20 cellular contexts compared by ENCODE assay signal in genomic region chr13:113886561-113887112, GRCh38. TPM values are rescaled to one million over a fixed set of nuclear protein-coding genes. Genes with fewer than 3 reads are reported as not detected.
A peak's percentile ranks its signal among the peaks of the same experiment; 100 is the strongest.
DNase-seq lines count a peak whose midpoint lies in the region; TF ChIP-seq lines count a peak whose summit lies in the region.
"Had no signal": no experiment of that assay in that cellular context is flagged by ENCODE, and none has a peak within 500 bp of the region (broad histone marks: within the 10 kb centered on the region; RNA-seq: fewer than 3 reads in every experiment).

No MANE protein-coding gene starts in this region.

- no peaks in the 10 kb centered on the region for H4K20me1 ChIP-seq in OCI-LY7 (ENCODE audit: insufficient read depth, low read length)
- H4K20me1 ChIP-seq: BLaER1 had no signal

- H3K4me3 Mint-ChIP-seq in activated CD4-positive, alpha-beta T cell treated with anti-CD3 and anti-CD28 coated beads, Interleukin-2, amount 10 ng/mL, durations not matched to agents 24 days and 14 days, result no peak overlapping the region
- H3K4me3 Mint-ChIP-seq in activated CD4-positive, alpha-beta T cell treated with anti-CD3 and anti-CD28 coated beads, Interleukin-2, amount 10 ng/mL, durations not matched to agents 7 days and 5 days, result no peak overlapping the region
- no peak overlapping the region for H3K4me3 Mint-ChIP-seq in MCF 10A (ENCODE audit: unreplicated experiment)
- H3K4me3 Mint-ChIP-seq: HFFc6 had no signal

- no peaks in the 10 kb centered on the region for H3K9me3 ChIP-seq in HEK293 (ENCODE audit: control insufficient read depth, insufficient read depth, low read depth, low read length)
- no peaks in the 10 kb centered on the region for H3K9me3 ChIP-seq in OCI-LY7 (ENCODE audit: low read length)
- H3K9me3 ChIP-seq: A549 had no signal

- BruUV-seq in OCI-LY7 (replicated peaks; lab: Mats Ljungman, UMichigan) (no TSS peak), MCF 10A (replicated peaks; lab: Mats Ljungman, UMichigan) (no TSS peak)

- CTCF ChIA-PET in activated CD4-positive, alpha-beta T cell treated with anti-CD3 and anti-CD28 coated beads, Interleukin-2, amount 10 ng/mL, durations not matched to agents 7 days and 5 days (lab: Charles Lee), result interaction anchor here (1.1 kb wide), 1 partner anchor 8 kb away, joined by 3 read pairs; no protein-coding TSS in a partner anchor
- CTCF ChIA-PET in HEK293 (lab: Yijun Ruan, JAX), result interaction anchor here (0.7 kb wide), 1 partner anchor 292 kb away, joined by 3 read pairs; no protein-coding TSS in a partner anchor
- CTCF ChIA-PET in OCI-LY7 (lab: Charles Lee; ENCODE audit: unreplicated experiment), result no interaction called here
- CTCF ChIA-PET in MCF 10A (lab: Yijun Ruan, JAX), result no interaction called here

- no peak overlapping the region for H3K4me2 ChIP-seq in OCI-LY7 (ENCODE audit: low read length)
- H3K4me2 ChIP-seq: A549, BLaER1 had no signal

- peaks cover 23% of the 10 kb centered on the region for H3K27me3 Mint-ChIP-seq in activated CD4-positive, alpha-beta T cell treated with anti-CD3 and anti-CD28 coated beads, Interleukin-2, amount 10 ng/mL, durations not matched to agents 24 days and 14 days
- H3K27me3 Mint-ChIP-seq in activated CD4-positive, alpha-beta T cell treated with anti-CD3 and anti-CD28 coated beads, Interleukin-2, amount 10 ng/mL, durations not matched to agents 7 days and 5 days, result peaks cover 21% of the 10 kb centered on the region
- H3K27me3 Mint-ChIP-seq in MCF 10A (ENCODE audit: insufficient read depth, unreplicated experiment), result no peaks in the 10 kb centered on the region

- H3K36me3 Mint-ChIP-seq in activated CD4-positive, alpha-beta T cell treated with anti-CD3 and anti-CD28 coated beads, Interleukin-2, amount 10 ng/mL, durations not matched to agents 24 days and 14 days (ENCODE audit: low read depth), result no peaks in the 10 kb centered on the region
- no peaks in the 10 kb centered on the region for H3K36me3 Mint-ChIP-seq in activated CD4-positive, alpha-beta T cell treated with anti-CD3 and anti-CD28 coated beads, Interleukin-2, amount 10 ng/mL, durations not matched to agents 7 days and 5 days (ENCODE audit: low read depth)
- no peaks in the 10 kb centered on the region for H3K36me3 Mint-ChIP-seq in MCF 10A (ENCODE audit: insufficient read depth, unreplicated experiment)

- H3K9me3 Mint-ChIP-seq in activated CD4-positive, alpha-beta T cell treated with anti-CD3 and anti-CD28 coated beads, Interleukin-2, amount 10 ng/mL, durations not matched to agents 24 days and 14 days, result no peaks in the 10 kb centered on the region
- H3K9me3 Mint-ChIP-seq in activated CD4-positive, alpha-beta T cell treated with anti-CD3 and anti-CD28 coated beads, Interleukin-2, amount 10 ng/mL, durations not matched to agents 7 days and 5 days, result no peaks in the 10 kb centered on the region
- no peaks in the 10 kb centered on the region for H3K9me3 Mint-ChIP-seq in MCF 10A (ENCODE audit: unreplicated experiment)
- H3K9me3 Mint-ChIP-seq: HFFc6 had no signal

- TF ChIP-seq CTCF in HEK293 (tag by site-specific recombination; IDR thresholded peaks at IDR 0.05) (no peak), OCI-LY7 (conservative IDR thresholded peaks at IDR 0.05; ENCODE audit: low read length) (no peak), MCF 10A (IDR thresholded peaks at IDR 0.05; ENCODE audit: unreplicated experiment) (no peak)

- H3K27ac Mint-ChIP-seq in activated CD4-positive, alpha-beta T cell treated with anti-CD3 and anti-CD28 coated beads, Interleukin-2, amount 10 ng/mL, durations not matched to agents 24 days and 14 days, result no peak overlapping the region
- H3K27ac Mint-ChIP-seq in activated CD4-positive, alpha-beta T cell treated with anti-CD3 and anti-CD28 coated beads, Interleukin-2, amount 10 ng/mL, durations not matched to agents 7 days and 5 days, result no peak overlapping the region
- H3K27ac Mint-ChIP-seq in MCF 10A (ENCODE audit: low read depth, unreplicated experiment), result no peak overlapping the region
- H3K27ac Mint-ChIP-seq: HFFc6 had no signal

- H3K27ac ChIP-seq in HEK293 (ENCODE audit: extremely low read depth, low read depth, low read length), result no peak overlapping the region
- H3K27ac ChIP-seq in OCI-LY7 (ENCODE audit: low read depth, low read length, poor library complexity, severe bottlenecking), result no peak overlapping the region
- H3K27ac ChIP-seq: A549, BLaER1 had no signal

- POLR2A ChIA-PET in activated CD4-positive, alpha-beta T cell treated with anti-CD3 and anti-CD28 coated beads, Interleukin-2, amount 10 ng/mL, durations not matched to agents 7 days and 5 days (lab: Charles Lee), result no interaction called here
- POLR2A ChIA-PET in HEK293 (lab: Yijun Ruan, JAX), result interaction anchor here (0.9 kb wide), 1 partner anchor 70 kb away, joined by 4 read pairs; no protein-coding TSS in a partner anchor
- POLR2A ChIA-PET in OCI-LY7 (lab: Charles Lee), result no interaction called here
- POLR2A ChIA-PET in MCF 10A (lab: Yijun Ruan, JAX), result no interaction called here

- no peak overlapping the region for H2AFZ ChIP-seq in OCI-LY7 (ENCODE audit: low read length)

- H3K4me1 ChIP-seq in HEK293 (ENCODE audit: control insufficient read depth, insufficient read depth, low read length), result no peaks in the 10 kb centered on the region
- peaks cover 2% of the 10 kb centered on the region for H3K4me1 ChIP-seq in OCI-LY7 (ENCODE audit: insufficient read depth, low read length, poor library complexity, severe bottlenecking)
- H3K4me1 ChIP-seq: A549 had no signal

- intact Hi-C loops in activated CD4-positive, alpha-beta T cell treated with anti-CD3 and anti-CD28 coated beads, Interleukin-2, amount 10 ng/mL, durations not matched to agents 24 days and 14 days (cut with micrococcal nuclease), result no loop called here
- intact Hi-C loops in OCI-LY7 (cut with micrococcal nuclease; ENCODE audit: unreplicated experiment) (no loop called here), MCF 10A (cut with micrococcal nuclease) (no loop called here)

- H3K79me2 ChIP-seq in OCI-LY7 (ENCODE audit: insufficient read depth, low read depth, low read length), result no peaks in the 10 kb centered on the region

- no peaks in the 10 kb centered on the region for H3K4me1 Mint-ChIP-seq in activated CD4-positive, alpha-beta T cell treated with anti-CD3 and anti-CD28 coated beads, Interleukin-2, amount 10 ng/mL, durations not matched to agents 24 days and 14 days
- peaks cover 14% of the 10 kb centered on the region for H3K4me1 Mint-ChIP-seq in activated CD4-positive, alpha-beta T cell treated with anti-CD3 and anti-CD28 coated beads, Interleukin-2, amount 10 ng/mL, durations not matched to agents 7 days and 5 days
- peaks cover 6% of the 10 kb centered on the region for H3K4me1 Mint-ChIP-seq in MCF 10A (ENCODE audit: insufficient read depth, unreplicated experiment)

- no peaks in the 10 kb centered on the region for H3K36me3 ChIP-seq in HEK293 (ENCODE audit: control insufficient read depth in 2 of 2, insufficient read depth in 1 of 2, low read length in 2 of 2)
- no peaks in the 10 kb centered on the region for H3K36me3 ChIP-seq in OCI-LY7 (ENCODE audit: insufficient read depth, low read length)
- H3K36me3 ChIP-seq: BLaER1 had no signal

- no peaks in the 10 kb centered on the region for H3K9me2 ChIP-seq in OCI-LY7 (ENCODE audit: insufficient read depth, low read length)

- no peak overlapping the region for H3K4me3 ChIP-seq in HEK293 (ENCODE audit: low read depth, low read length)
- H3K4me3 ChIP-seq in OCI-LY7 (ENCODE audit: low read depth, low read length, poor library complexity, severe bottlenecking), result no peak overlapping the region
- H3K4me3 ChIP-seq: A549, BLaER1 had no signal

- DNase-seq in activated CD4-positive, alpha-beta T cell treated with anti-CD3 and anti-CD28 coated beads, Interleukin-2, amount 10 ng/mL, durations not matched to agents 24 days and 14 days, result peak; percentile 48
- no peak for DNase-seq in activated CD4-positive, alpha-beta T cell treated with anti-CD3 and anti-CD28 coated beads, Interleukin-2, amount 10 ng/mL, durations not matched to agents 7 days and 5 days
- DNase-seq in NCI-H345 (lab: John Stamatoyannopoulos, UW) (peak; percentile 55), mesenteric fat pad (ENCODE audit: low spot score) (peak; percentile 59), OCI-LY7 (ENCODE audit: low spot score) (no peak), C1 segment of cervical spinal cord (lab: John Stamatoyannopoulos, UW) (no peak), MCF 10A (ENCODE audit: unreplicated experiment) (no peak)
- DNase-seq: DMS79 treated with DMSO at 0.1 percent for 48 hours, HFFc6, KBM-7, MV-4-11, NCI-H1436 treated with DMSO at 0.1 percent for 48 hours, NCI-H2081, NCI-H446 treated with DMSO at 0.1 percent for 48 hours, NCI-H82, SIG-M5, T-helper 1 cell had no signal

TF ChIP-seq in HEK293, 187 proteins besides CTCF, POLR2A, EP300 and RAD21:
- TF ChIP-seq ZIC2 (tag by site-specific recombination; IDR thresholded peaks at IDR 0.05) (peak; percentile 64), ZNF677 (tag by site-specific recombination; IDR thresholded peaks at IDR 0.05) (no peak)

RNA-seq across cellular contexts. Expression of gene GAS6, which starts 22.8 kb away (rescaled TPM):
- total RNA-seq in activated CD4-positive, alpha-beta T cell treated with anti-CD3 and anti-CD28 coated beads, Interleukin-2, amount 10 ng/mL, durations not matched to agents 24 days and 14 days, result 0.17 and 0.54 TPM in 2 replicates
- total RNA-seq in activated CD4-positive, alpha-beta T cell treated with anti-CD3 and anti-CD28 coated beads, Interleukin-2, amount 10 ng/mL, durations not matched to agents 7 days and 5 days, result under 1 TPM; 0.82 to 0.92 TPM
- total RNA-seq in mesenteric fat pad, result 88.6 TPM
- not detected in 2 replicates for total RNA-seq in OCI-LY7 (2014; rRNA removed; shearing (Covaris generic))
- total RNA-seq in OCI-LY7 (2022), result not detected in 2 replicates
- total RNA-seq in MCF 10A (2022), result 58.9 and 92.3 TPM in 2 replicates

Comparison
In these comparisons a context has a peak if more than half of its experiments do, and no peak if none do; other contexts are left out.
1. DNase-seq: peak in activated CD4-positive, alpha-beta T cell treated with anti-CD3 and anti-CD28 coated beads, Interleukin-2, amount 10 ng/mL, durations not matched to agents 24 days and 14 days (single experiment), NCI-H345 (single experiment) and mesenteric fat pad (single experiment); none in activated CD4-positive, alpha-beta T cell treated with anti-CD3 and anti-CD28 coated beads, Interleukin-2, amount 10 ng/mL, durations not matched to agents 7 days and 5 days (single experiment), OCI-LY7 (single experiment), C1 segment of cervical spinal cord (0 of 14) and MCF 10A (single experiment).
2. RNA of gene GAS6, which starts 22.8 kb away (total RNA-seq): 58.9 to 92.3 TPM in MCF 10A and 88.6 TPM in mesenteric fat pad (single experiment); 0.82 to 0.92 TPM in activated CD4-positive, alpha-beta T cell treated with anti-CD3 and anti-CD28 coated beads, Interleukin-2, amount 10 ng/mL, durations not matched to agents 7 days and 5 days, 0.17 to 0.54 TPM in activated CD4-positive, alpha-beta T cell treated with anti-CD3 and anti-CD28 coated beads, Interleukin-2, amount 10 ng/mL, durations not matched to agents 24 days and 14 days and not detected in OCI-LY7; every median in the first group is over 10 times any median in the second.
3. CTCF ChIA-PET loops: an anchor here in activated CD4-positive, alpha-beta T cell treated with anti-CD3 and anti-CD28 coated beads, Interleukin-2, amount 10 ng/mL, durations not matched to agents 7 days and 5 days (1.1 kb wide) and HEK293 (0.7 kb wide); none called in OCI-LY7 and MCF 10A.